In the genomic region with DNA sequence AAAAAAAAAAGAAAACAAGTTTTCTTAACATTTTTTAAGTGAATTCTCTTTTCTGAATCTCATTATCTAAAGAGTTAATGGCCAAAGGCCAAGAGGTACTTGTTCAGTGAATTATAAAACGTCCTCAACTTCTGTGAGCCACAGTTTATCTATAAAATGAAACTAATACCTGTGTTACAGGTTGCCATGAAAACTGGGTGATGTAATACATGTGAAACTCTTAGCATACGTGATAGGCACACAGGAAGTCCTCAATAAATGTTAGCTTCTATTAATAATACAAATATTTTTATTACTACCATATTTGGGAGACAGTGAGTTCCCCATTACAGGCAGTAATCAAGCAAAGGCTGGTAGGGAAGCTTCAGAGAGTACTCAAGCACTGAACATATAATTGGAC, we compare ENCODE assay signal across 22 cellular contexts. TPM values are rescaled to one million over a fixed set of nuclear protein-coding genes. Genes with fewer than 3 reads are reported as not detected.
DNase-seq lines count a peak whose midpoint lies in the region; TF ChIP-seq lines count a peak whose summit lies in the region.
"Had no signal": no experiment of that assay in that cellular context is flagged by ENCODE, and none has a peak within 500 bp of the region (broad histone marks: within the 10 kb centered on the region; RNA-seq: fewer than 3 reads in every experiment).

No MANE protein-coding gene starts in this region.

- H3K9me3 Mint-ChIP-seq in MCF 10A (ENCODE audit: unreplicated experiment): no peaks in the 10 kb centered on the region
- H3K9me3 Mint-ChIP-seq: T-cell had no signal

- no peak for TF ChIP-seq CTCF in MCF 10A (IDR thresholded peaks at IDR 0.05; ENCODE audit: unreplicated experiment)
- no peak for TF ChIP-seq CTCF in mammary epithelial cell (conservative IDR thresholded peaks at IDR 0.05 in 1 of 2, IDR thresholded peaks at IDR 0.05 in 1 of 2; ENCODE audit: extremely low read depth in 1 of 2, insufficient read depth in 1 of 2, low read depth in 1 of 2, low read length in 2 of 2)
- no peak for TF ChIP-seq CTCF in HEK293 (tag by site-specific recombination; IDR thresholded peaks at IDR 0.05)
- TF ChIP-seq CTCF in thyroid gland (IDR thresholded peaks at IDR 0.05): no peak

- H3K27me3 Mint-ChIP-seq in MCF 10A (ENCODE audit: insufficient read depth, unreplicated experiment): no peaks in the 10 kb centered on the region
- H3K27me3 Mint-ChIP-seq: T-cell had no signal

- POLR2A ChIA-PET in MCF 10A (lab: Yijun Ruan, JAX) (interaction anchor here (1.4 kb wide), 1 partner anchor 13 kb away, joined by 5 read pairs; the partner anchor contains the start of gene INPP5K), HEK293 (lab: Yijun Ruan, JAX) (no interaction called here)

- H3K4me2 ChIP-seq in mammary epithelial cell (ENCODE audit: insufficient read depth, low read depth, low read length): no peak overlapping the region

- dilution Hi-C loops in mammary epithelial cell (cut with HindIII; ENCODE audit: low sequenced_read_pairs): no loop called here

- H3K4me3 ChIP-seq in mammary epithelial cell (replicated peaks in 1 of 3; ENCODE audit: insufficient read depth in 1 of 3, low read depth in 2 of 3, low read length in 3 of 3) (no peak overlapping the region), HEK293 (ENCODE audit: low read depth, low read length) (no peak overlapping the region), thyroid gland (replicated peaks in 1 of 3) (no peak overlapping the region)
- H3K4me3 ChIP-seq: adrenal gland, prostate gland, sigmoid colon, stomach, transverse colon had no signal

- no peaks in the 10 kb centered on the region for H3K4me1 ChIP-seq in mammary epithelial cell (ENCODE audit: insufficient read depth, low read length)
- H3K4me1 ChIP-seq in HEK293 (ENCODE audit: control insufficient read depth, insufficient read depth, low read length): no peaks in the 10 kb centered on the region
- H3K4me1 ChIP-seq in thyroid gland: peaks cover 6 to 8% of the 10 kb centered on the region in 2 donors
- H3K4me1 ChIP-seq: adrenal gland, prostate gland, sigmoid colon, stomach, transverse colon had no signal

- peaks cover 9% of the 10 kb centered on the region for H3K4me1 Mint-ChIP-seq in MCF 10A (ENCODE audit: insufficient read depth, unreplicated experiment)

- H3K9me3 ChIP-seq in mammary epithelial cell (replicated peaks; ENCODE audit: insufficient read depth, low read length): no peaks in the 10 kb centered on the region
- H3K9me3 ChIP-seq in HEK293 (ENCODE audit: control insufficient read depth, insufficient read depth, low read depth, low read length): no peaks in the 10 kb centered on the region
- H3K9me3 ChIP-seq in thyroid gland: no peaks in the 10 kb centered on the region
- H3K9me3 ChIP-seq: adrenal gland, prostate gland, sigmoid colon, stomach, transverse colon had no signal

- H3K27ac Mint-ChIP-seq in MCF 10A (ENCODE audit: low read depth, unreplicated experiment): peak overlapping the region; percentile 28

- H3K4me3 Mint-ChIP-seq in MCF 10A (ENCODE audit: unreplicated experiment): no peak overlapping the region
- H3K4me3 Mint-ChIP-seq: T-cell had no signal

- no peaks in the 10 kb centered on the region for H4K20me1 ChIP-seq in mammary epithelial cell (ENCODE audit: insufficient read depth, low read length)

- no peak overlapping the region for H2AFZ ChIP-seq in mammary epithelial cell (ENCODE audit: low read depth, low read length)

- TF ChIP-seq POLR2A in thyroid gland (IDR thresholded peaks at IDR 0.05): no peak

- H3K9ac ChIP-seq in mammary epithelial cell (ENCODE audit: insufficient read depth, low read length): no peak overlapping the region

- no TSS peak for BruUV-seq in MCF 10A (replicated peaks; lab: Mats Ljungman, UMichigan)
- no TSS peak for BruUV-seq in mammary epithelial cell (replicated peaks; lab: Mats Ljungman, UMichigan)

- H3K27me3 ChIP-seq in mammary epithelial cell (ENCODE audit: insufficient read depth, low read length) (no peaks in the 10 kb centered on the region), thyroid gland (no peaks in the 10 kb centered on the region)
- H3K27me3 ChIP-seq: adrenal gland, brain microvascular endothelial cell, sigmoid colon, stomach, transverse colon had no signal

- H3K36me3 Mint-ChIP-seq in MCF 10A (ENCODE audit: insufficient read depth, unreplicated experiment): peaks cover 81% of the 10 kb centered on the region

- no peak overlapping the region for H3K27ac ChIP-seq in mammary epithelial cell (ENCODE audit: insufficient read depth, low read depth, low read length)
- no peak overlapping the region for H3K27ac ChIP-seq in HEK293 (ENCODE audit: extremely low read depth, low read depth, low read length)
- H3K27ac ChIP-seq in thyroid gland: peak overlapping the region; percentile 4 to 50 (median 45)
- H3K27ac ChIP-seq: adrenal gland, brain microvascular endothelial cell, prostate gland, sigmoid colon, stomach, transverse colon had no signal

- DNase-seq in MCF 10A (ENCODE audit: unreplicated experiment) (no peak), mammary epithelial cell (no peak), SW480 (ENCODE audit: low spot score) (peak; percentile 73), thyroid gland (no peak), epidermal melanocyte (ENCODE audit: insufficient read length, low spot score) (no peak), NCI-H2107 treated with DMSO at 0.1 percent for 48 hours (lab: John Stamatoyannopoulos, UW; ENCODE audit: unreplicated experiment) (no peak)
- DNase-seq: activated CD4-positive, alpha-beta T cell treated with anti-CD3 and anti-CD28 coated beads for 1 hour; adrenal gland; brain microvascular endothelial cell; effector CD4-positive, alpha-beta T cell; foreskin melanocyte; Karpas-422; mesendoderm; NCI-H1092; NCI-H187 treated with DMSO at 0.1 percent for 48 hours; NCI-H446; sigmoid colon; stomach; T-cell; transverse colon had no signal

- H3K79me2 ChIP-seq in mammary epithelial cell (ENCODE audit: insufficient read depth, low read length): no peaks in the 10 kb centered on the region

- peaks cover 21% of the 10 kb centered on the region for H3K36me3 ChIP-seq in mammary epithelial cell (ENCODE audit: insufficient read depth, low read length)
- peaks cover 50 to 93% of the 10 kb centered on the region in 2 experiments for H3K36me3 ChIP-seq in HEK293 (ENCODE audit: control insufficient read depth in 2 of 2, insufficient read depth in 1 of 2, low read length in 2 of 2)
- peaks cover 30 to 47% of the 10 kb centered on the region in 2 donors for H3K36me3 ChIP-seq in thyroid gland
- H3K36me3 ChIP-seq: prostate gland had no signal

- CTCF ChIA-PET in MCF 10A (lab: Yijun Ruan, JAX) (interaction anchor here (0.8 kb wide), 1 partner anchor 9 kb away, joined by 6 read pairs; no protein-coding TSS in a partner anchor), mammary epithelial cell (lab: Charles Lee; ENCODE audit: low non-redundant PET) (interaction anchor here (0.7 kb wide), 1 partner anchor 14 kb away, joined by 3 read pairs; the partner anchor contains the start of gene INPP5K), HEK293 (lab: Yijun Ruan, JAX) (interaction anchor here (0.6 to 1.4 kb wide), 3 partner anchors 15 to 250 kb away, joined by 3 to 4 read pairs (median 3); partner anchors contain the start of gene TRARG1)

- in situ Hi-C loops in mammary epithelial cell (cut with MboI; ENCODE audit: low sequenced_read_pairs in 2 of 2): no loop called here

- intact Hi-C loops in MCF 10A (cut with micrococcal nuclease): no loop called here
- intact Hi-C loops in mammary epithelial cell (cut with micrococcal nuclease): no loop called here
- intact Hi-C loops in thyroid gland (cut with DNase I): no loop called here

- WGBS in mammary epithelial cell (ENCODE audit: low coverage, missing lambda C conversion rate): 38% methylated on average over 2 of the region's 2 CpGs
- 27 to 30% methylated on average over 2 of the region's 2 CpGs for WGBS in thyroid gland, 2 donors

TF ChIP-seq in HEK293, 187 proteins besides CTCF, POLR2A, EP300 and RAD21:
- TF ChIP-seq SCRT2 (tag by site-specific recombination; IDR thresholded peaks at IDR 0.05): peak; percentile 74
- TF ChIP-seq, protein P1, sequence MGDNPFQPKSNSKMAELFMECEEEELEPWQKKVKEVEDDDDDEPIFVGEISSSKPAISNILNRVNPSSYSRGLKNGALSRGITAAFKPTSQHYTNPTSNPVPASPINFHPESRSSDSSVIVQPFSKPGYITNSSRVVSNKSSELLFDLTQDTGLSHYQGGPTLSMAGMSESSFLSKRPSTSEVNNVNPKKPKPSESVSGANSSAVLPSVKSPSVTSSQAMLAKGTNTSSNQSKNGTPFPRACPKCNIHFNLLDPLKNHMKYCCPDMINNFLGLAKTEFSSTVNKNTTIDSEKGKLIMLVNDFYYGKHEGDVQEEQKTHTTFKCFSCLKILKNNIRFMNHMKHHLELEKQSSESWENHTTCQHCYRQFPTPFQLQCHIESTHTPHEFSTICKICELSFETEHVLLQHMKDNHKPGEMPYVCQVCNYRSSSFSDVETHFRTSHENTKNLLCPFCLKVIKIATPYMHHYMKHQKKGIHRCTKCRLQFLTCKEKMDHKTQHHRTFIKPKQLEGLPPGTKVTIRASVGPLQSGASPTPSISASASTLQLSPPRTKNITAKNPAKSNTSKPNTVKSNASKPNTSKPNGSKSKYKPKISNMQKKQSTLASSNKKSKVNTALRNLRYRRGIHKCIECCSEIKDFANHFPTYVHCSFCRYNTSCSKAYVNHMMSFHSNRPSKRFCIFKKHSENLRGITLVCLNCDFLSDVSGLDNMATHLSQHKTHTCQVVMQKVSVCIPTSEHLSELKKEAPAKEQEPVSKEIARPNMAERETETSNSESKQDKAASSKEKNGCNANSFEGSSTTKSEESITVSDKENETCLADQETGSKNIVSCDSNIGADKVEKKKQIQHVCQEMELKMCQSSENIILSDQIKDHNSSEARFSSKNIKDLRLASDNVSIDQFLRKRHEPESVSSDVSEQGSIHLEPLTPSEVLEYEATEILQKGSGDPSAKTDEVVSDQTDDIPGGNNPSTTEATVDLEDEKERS (tag by site-specific recombination; IDR thresholded peaks at IDR 0.05): no peak
TF ChIP-seq in HEK293: peak in this region for 1.

RNA-seq across cellular contexts. Expression of gene INPP5K, which starts 13.5 kb away (rescaled TPM):
- total RNA-seq in MCF 10A (2022) (25.5 and 28.9 TPM in 2 replicates), mammary epithelial cell (10 to 100 TPM; 18.9 to 30.5 TPM), thyroid gland (100 to 1,000 TPM; 124 to 285 (median 158) TPM)
- 15.9 TPM for polyA plus RNA-seq in mammary epithelial cell
- polyA minus RNA-seq in mammary epithelial cell: 18.5 TPM

RNA-seq across cellular contexts. Expression of gene PITPNA, which starts 32.7 kb away (rescaled TPM):
- 79.6 and 99.8 TPM in 2 replicates for total RNA-seq in MCF 10A (2022)
- total RNA-seq in mammary epithelial cell: 10 to 100 TPM; 31.2 to 75.3 TPM
- polyA plus RNA-seq in mammary epithelial cell: 46.4 TPM
- 86.4 TPM for polyA minus RNA-seq in mammary epithelial cell
- total RNA-seq in thyroid gland: 10 to 100 TPM; 49.9 to 64.7 (median 54.2) TPM

RNA-seq across cellular contexts. Expression of gene MYO1C, which starts 37.4 kb away (rescaled TPM):
- total RNA-seq in MCF 10A (2022) (175 and 216 TPM in 2 replicates), mammary epithelial cell (100 to 1,000 TPM; 192 to 214 TPM), thyroid gland (100 to 1,000 TPM; 103 to 145 (median 121) TPM)
- 98.8 TPM for polyA plus RNA-seq in mammary epithelial cell
- polyA minus RNA-seq in mammary epithelial cell: 179 TPM

Comparison
In these comparisons a context has a peak if more than half of its experiments do, and no peak if none do; other contexts are left out.
1. H3K27ac ChIP-seq: peak in thyroid gland (3 of 3); none in mammary epithelial cell (single experiment) and HEK293 (single experiment).